Comparison of ENCODE assay signal across 1 cellular context in the genomic region with DNA sequence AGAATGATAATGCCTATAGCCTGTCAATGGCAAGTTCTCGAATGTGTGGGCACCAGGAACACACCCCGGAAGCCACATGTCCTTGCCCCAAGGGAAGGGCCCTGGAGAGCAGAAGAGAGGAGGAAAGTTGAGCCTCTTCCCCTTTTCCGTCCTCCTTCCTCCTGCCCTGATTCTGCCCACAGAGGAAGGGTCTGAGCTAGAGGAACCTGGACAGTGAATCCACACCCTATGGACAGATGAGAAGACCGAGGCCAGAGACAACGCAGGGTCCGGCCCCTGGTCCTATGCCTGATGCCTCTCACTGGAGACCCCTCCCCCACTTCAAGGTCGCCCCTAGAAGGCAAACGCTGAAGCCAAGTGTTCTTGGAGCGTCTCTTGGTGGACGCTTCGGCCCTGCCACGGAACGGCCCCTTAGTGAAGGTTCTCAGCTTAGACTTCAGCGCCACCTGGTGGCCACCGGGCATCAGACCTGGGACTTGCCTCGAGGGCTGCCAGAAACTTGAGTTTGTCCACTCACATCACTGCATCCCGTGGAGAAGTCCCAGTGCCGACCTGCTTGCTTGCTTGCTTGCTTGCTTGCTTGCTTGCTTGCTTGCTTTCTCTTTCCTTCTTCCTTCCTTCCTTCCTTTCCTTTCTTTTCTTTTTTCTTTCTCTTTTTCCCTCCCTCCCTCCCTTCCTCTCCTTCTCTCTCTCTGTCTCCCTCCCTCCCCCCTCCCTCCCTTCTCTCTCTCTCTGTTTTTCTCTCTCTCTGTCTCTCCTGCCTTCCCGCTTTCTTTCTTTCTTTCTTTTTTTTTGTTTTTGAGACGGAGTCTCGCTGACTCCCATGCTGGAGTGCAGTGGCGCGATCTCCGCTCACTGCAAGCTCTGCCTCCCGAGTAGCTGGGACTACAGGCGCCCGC.
TF ChIP-seq lines count a peak whose summit lies in the region.

No MANE protein-coding gene starts in this region.

TF ChIP-seq in HEK293, 187 proteins besides CTCF, POLR2A, EP300 and RAD21 (continued from another document and continues in another):
- TF ChIP-seq, protein P1, sequence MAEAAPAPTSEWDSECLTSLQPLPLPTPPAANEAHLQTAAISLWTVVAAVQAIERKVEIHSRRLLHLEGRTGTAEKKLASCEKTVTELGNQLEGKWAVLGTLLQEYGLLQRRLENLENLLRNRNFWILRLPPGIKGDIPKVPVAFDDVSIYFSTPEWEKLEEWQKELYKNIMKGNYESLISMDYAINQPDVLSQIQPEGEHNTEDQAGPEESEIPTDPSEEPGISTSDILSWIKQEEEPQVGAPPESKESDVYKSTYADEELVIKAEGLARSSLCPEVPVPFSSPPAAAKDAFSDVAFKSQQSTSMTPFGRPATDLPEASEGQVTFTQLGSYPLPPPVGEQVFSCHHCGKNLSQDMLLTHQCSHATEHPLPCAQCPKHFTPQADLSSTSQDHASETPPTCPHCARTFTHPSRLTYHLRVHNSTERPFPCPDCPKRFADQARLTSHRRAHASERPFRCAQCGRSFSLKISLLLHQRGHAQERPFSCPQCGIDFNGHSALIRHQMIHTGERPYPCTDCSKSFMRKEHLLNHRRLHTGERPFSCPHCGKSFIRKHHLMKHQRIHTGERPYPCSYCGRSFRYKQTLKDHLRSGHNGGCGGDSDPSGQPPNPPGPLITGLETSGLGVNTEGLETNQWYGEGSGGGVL (tag by site-specific recombination; IDR thresholded peaks at IDR 0.05), result no peak
- TF ChIP-seq ZNF23 (tag by site-specific recombination; IDR thresholded peaks at IDR 0.05; ENCODE audit: borderline replicate concordance) (no peak), SCRT2 (tag by site-specific recombination; IDR thresholded peaks at IDR 0.05) (no peak), ZNF558 (tag by site-specific recombination; IDR thresholded peaks at IDR 0.05) (no peak), ZNF571 (tag by site-specific recombination; IDR thresholded peaks at IDR 0.05) (no peak), ZNF169 (tag by site-specific recombination; IDR thresholded peaks at IDR 0.05) (no peak), ZNF341 (tag by site-specific recombination; IDR thresholded peaks at IDR 0.05; ENCODE audit: low read depth) (no peak), ZNF155 (tag by site-specific recombination; IDR thresholded peaks at IDR 0.05) (no peak), SALL2 (tag by site-specific recombination; IDR thresholded peaks at IDR 0.05; ENCODE audit: borderline replicate concordance) (no peak), ZNF677 (tag by site-specific recombination; IDR thresholded peaks at IDR 0.05) (no peak), ZNF473 (tag by site-specific recombination; IDR thresholded peaks at IDR 0.05) (no peak), ZFP37 (tag by site-specific recombination; IDR thresholded peaks at IDR 0.05) (no peak), ZNF140 (tag by site-specific recombination; IDR thresholded peaks at IDR 0.05) (no peak), HOXA7 (CRISPR knock-in tag; IDR thresholded peaks at IDR 0.05; ENCODE audit: borderline replicate concordance) (peak; percentile 69; the same call in 1 of the 2 replicates), ZNF211 (tag by site-specific recombination; IDR thresholded peaks at IDR 0.05; ENCODE audit: low read depth) (no peak), ZNF335 (tag by site-specific recombination; conservative IDR thresholded peaks at IDR 0.05) (peak; percentile 38; the same call in 1 of the 2 replicates), ZNF184 (tag by site-specific recombination; IDR thresholded peaks at IDR 0.05) (no peak), ZNF223 (tag by site-specific recombination; IDR thresholded peaks at IDR 0.05) (no peak), ZNF670 (tag by site-specific recombination; IDR thresholded peaks at IDR 0.05; ENCODE audit: low read depth) (no peak), ZNF555 (tag by site-specific recombination; conservative IDR thresholded peaks at IDR 0.05) (no peak), PRDM1 (tag by site-specific recombination; IDR thresholded peaks at IDR 0.05) (0 out of 2 replicates have a peak, but pooled peaks have one; percentile 53), SP7 (tag by site-specific recombination; IDR thresholded peaks at IDR 0.05) (0 out of 2 replicates have a peak, but pooled peaks have one; percentile 11), ZNF248 (tag by site-specific recombination; IDR thresholded peaks at IDR 0.05) (no peak), ZBTB20 (tag by site-specific recombination; IDR thresholded peaks at IDR 0.05) (no peak), OVOL3 (tag by site-specific recombination; IDR thresholded peaks at IDR 0.05) (no peak), KLF9 (tag by site-specific recombination; IDR thresholded peaks at IDR 0.05; ENCODE audit: low read depth) (no peak), ZNF324 (tag by site-specific recombination; IDR thresholded peaks at IDR 0.05) (no peak), KLF8 (tag by site-specific recombination; IDR thresholded peaks at IDR 0.05) (0 out of 2 replicates have a peak, but pooled peaks have one; percentile 30), SCRT1 (tag by site-specific recombination; IDR thresholded peaks at IDR 0.05; ENCODE audit: borderline replicate concordance) (no peak), ZSCAN30 (tag by site-specific recombination; IDR thresholded peaks at IDR 0.05) (no peak), ZNF366 (tag by site-specific recombination; conservative IDR thresholded peaks at IDR 0.05) (peak; percentile 62), ZNF133 (tag by site-specific recombination; IDR thresholded peaks at IDR 0.05) (no peak), ZNF501 (tag by site-specific recombination; IDR thresholded peaks at IDR 0.05) (no peak), KLF10 (tag by site-specific recombination; IDR thresholded peaks at IDR 0.05) (no peak), ZNF239 (tag by site-specific recombination; IDR thresholded peaks at IDR 0.05) (no peak), ZNF311 (tag by site-specific recombination; IDR thresholded peaks at IDR 0.05; ENCODE audit: borderline replicate concordance) (no peak), RBAK (tag by site-specific recombination; IDR thresholded peaks at IDR 0.05) (no peak), ZFHX2 (tag by site-specific recombination; conservative IDR thresholded peaks at IDR 0.05) (no peak), ZNF76 (tag by site-specific recombination; IDR thresholded peaks at IDR 0.05; ENCODE audit: borderline replicate concordance, low read depth) (no peak), ZNF157 (tag by site-specific recombination; IDR thresholded peaks at IDR 0.05) (no peak)
- TF ChIP-seq, protein P2, sequence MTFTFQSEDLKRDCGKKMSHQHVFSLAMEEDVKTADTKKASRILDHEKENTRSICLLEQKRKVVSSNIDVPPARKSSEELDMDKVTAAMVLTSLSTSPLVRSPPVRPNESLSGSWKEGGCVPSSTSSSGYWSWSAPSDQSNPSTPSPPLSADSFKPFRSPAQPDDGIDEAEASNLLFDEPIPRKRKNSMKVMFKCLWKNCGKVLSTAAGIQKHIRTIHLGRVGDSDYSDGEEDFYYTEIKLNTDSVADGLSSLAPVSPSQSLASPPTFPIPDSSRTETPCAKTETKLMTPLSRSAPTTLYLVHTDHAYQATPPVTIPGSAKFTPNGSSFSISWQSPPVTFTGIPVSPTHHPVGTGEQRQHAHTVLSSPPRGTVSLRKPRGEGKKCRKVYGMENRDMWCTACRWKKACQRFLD (tag by site-specific recombination; IDR thresholded peaks at IDR 0.05), result no peak
- TF ChIP-seq, protein P3, sequence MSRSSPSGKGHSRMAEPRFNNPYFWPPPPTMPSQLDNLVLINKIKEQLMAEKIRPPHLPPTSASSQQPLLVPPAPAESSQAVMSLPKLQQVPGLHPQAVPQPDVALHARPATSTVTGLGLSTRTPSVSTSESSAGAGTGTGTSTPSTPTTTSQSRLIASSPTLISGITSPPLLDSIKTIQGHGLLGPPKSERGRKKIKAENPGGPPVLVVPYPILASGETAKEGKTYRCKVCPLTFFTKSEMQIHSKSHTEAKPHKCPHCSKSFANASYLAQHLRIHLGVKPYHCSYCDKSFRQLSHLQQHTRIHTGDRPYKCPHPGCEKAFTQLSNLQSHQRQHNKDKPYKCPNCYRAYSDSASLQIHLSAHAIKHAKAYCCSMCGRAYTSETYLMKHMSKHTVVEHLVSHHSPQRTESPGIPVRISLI (tag by site-specific recombination; IDR thresholded peaks at IDR 0.05), result no peak
- TF ChIP-seq, protein P4, sequence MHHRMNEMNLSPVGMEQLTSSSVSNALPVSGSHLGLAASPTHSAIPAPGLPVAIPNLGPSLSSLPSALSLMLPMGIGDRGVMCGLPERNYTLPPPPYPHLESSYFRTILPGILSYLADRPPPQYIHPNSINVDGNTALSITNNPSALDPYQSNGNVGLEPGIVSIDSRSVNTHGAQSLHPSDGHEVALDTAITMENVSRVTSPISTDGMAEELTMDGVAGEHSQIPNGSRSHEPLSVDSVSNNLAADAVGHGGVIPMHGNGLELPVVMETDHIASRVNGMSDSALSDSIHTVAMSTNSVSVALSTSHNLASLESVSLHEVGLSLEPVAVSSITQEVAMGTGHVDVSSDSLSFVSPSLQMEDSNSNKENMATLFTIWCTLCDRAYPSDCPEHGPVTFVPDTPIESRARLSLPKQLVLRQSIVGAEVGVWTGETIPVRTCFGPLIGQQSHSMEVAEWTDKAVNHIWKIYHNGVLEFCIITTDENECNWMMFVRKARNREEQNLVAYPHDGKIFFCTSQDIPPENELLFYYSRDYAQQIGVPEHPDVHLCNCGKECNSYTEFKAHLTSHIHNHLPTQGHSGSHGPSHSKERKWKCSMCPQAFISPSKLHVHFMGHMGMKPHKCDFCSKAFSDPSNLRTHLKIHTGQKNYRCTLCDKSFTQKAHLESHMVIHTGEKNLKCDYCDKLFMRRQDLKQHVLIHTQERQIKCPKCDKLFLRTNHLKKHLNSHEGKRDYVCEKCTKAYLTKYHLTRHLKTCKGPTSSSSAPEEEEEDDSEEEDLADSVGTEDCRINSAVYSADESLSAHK (tag by site-specific recombination; IDR thresholded peaks at IDR 0.05), result no peak
- TF ChIP-seq, protein P5, sequence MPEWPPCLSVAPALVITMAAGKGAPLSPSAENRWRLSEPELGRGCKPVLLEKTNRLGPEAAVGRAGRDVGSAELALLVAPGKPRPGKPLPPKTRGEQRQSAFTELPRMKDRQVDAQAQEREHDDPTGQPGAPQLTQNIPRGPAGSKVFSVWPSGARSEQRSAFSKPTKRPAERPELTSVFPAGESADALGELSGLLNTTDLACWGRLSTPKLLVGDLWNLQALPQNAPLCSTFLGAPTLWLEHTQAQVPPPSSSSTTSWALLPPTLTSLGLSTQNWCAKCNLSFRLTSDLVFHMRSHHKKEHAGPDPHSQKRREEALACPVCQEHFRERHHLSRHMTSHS (tag by site-specific recombination; IDR thresholded peaks at IDR 0.05), result no peak
- TF ChIP-seq, protein P6, sequence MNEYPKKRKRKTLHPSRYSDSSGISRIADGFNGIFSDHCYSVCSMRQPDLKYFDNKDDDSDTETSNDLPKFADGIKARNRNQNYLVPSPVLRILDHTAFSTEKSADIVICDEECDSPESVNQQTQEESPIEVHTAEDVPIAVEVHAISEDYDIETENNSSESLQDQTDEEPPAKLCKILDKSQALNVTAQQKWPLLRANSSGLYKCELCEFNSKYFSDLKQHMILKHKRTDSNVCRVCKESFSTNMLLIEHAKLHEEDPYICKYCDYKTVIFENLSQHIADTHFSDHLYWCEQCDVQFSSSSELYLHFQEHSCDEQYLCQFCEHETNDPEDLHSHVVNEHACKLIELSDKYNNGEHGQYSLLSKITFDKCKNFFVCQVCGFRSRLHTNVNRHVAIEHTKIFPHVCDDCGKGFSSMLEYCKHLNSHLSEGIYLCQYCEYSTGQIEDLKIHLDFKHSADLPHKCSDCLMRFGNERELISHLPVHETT (tag by site-specific recombination; IDR thresholded peaks at IDR 0.05), result 0 out of 2 replicates have a peak, but pooled peaks have one; percentile 45
- TF ChIP-seq, protein P7, sequence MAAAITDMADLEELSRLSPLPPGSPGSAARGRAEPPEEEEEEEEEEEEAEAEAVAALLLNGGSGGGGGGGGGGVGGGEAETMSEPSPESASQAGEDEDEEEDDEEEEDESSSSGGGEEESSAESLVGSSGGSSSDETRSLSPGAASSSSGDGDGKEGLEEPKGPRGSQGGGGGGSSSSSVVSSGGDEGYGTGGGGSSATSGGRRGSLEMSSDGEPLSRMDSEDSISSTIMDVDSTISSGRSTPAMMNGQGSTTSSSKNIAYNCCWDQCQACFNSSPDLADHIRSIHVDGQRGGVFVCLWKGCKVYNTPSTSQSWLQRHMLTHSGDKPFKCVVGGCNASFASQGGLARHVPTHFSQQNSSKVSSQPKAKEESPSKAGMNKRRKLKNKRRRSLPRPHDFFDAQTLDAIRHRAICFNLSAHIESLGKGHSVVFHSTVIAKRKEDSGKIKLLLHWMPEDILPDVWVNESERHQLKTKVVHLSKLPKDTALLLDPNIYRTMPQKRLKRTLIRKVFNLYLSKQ (tag by site-specific recombination; IDR thresholded peaks at IDR 0.05; ENCODE audit: borderline replicate concordance), result no peak
- TF ChIP-seq, protein P8, sequence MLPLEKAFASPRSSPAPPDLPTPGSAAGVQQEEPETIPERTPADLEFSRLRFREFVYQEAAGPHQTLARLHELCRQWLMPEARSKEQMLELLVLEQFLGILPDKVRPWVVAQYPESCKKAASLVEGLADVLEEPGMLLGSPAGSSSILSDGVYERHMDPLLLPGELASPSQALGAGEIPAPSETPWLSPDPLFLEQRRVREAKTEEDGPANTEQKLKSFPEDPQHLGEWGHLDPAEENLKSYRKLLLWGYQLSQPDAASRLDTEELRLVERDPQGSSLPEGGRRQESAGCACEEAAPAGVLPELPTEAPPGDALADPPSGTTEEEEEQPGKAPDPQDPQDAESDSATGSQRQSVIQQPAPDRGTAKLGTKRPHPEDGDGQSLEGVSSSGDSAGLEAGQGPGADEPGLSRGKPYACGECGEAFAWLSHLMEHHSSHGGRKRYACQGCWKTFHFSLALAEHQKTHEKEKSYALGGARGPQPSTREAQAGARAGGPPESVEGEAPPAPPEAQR (tag by site-specific recombination; IDR thresholded peaks at IDR 0.05), result no peak
- TF ChIP-seq, protein P9, sequence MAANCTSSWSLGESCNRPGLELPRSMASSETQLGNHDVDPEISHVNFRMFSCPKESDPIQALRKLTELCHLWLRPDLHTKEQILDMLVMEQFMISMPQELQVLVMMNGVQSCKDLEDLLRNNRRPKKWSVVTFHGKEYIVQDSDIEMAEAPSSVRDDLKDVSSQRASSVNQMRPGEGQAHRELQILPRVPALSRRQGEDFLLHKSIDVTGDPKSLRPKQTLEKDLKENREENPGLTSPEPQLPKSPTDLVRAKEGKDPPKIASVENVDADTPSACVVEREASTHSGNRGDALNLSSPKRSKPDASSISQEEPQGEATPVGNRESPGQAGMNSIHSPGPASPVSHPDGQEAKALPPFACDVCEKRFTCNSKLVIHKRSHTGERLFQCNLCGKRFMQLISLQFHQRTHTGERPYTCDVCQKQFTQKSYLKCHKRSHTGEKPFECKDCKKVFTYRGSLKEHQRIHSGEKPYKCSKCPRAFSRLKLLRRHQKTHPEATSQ (tag by site-specific recombination; IDR thresholded peaks at IDR 0.05), result no peak
